2 cellular contexts compared by ENCODE assay signal in the genomic region with DNA sequence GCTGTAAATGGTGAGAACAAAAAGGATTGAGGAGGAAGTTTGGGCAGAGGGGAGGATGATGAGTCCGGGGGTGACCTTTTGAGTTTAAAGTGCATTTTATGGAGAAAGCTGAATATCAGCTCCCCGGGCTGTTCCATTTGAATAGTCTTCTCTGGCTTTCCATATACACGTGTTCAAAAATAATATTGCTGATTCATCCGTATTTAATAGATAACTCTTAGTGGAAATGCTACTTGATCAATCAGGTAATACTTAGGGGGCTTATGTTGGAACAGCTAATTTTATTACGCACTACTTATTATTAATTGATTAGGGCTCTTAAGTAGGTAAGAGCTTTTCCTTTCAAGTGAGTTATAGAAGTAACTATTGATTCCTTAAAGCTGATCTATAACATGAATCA.
TF ChIP-seq lines count a peak whose summit lies in the region.

No MANE protein-coding gene starts in this region.

TF ChIP-seq in HepG2, 621 proteins besides CTCF, POLR2A, EP300 and RAD21:
- peak; percentile 53 to 57 for TF ChIP-seq MAFK (conservative IDR thresholded peaks at IDR 0.05 in 1 of 2, IDR thresholded peaks at IDR 0.05 in 1 of 2; ENCODE audit: low read length in 2 of 2)
- no peak for TF ChIP-seq DR1 (CRISPR knock-in tag; IDR thresholded peaks at IDR 0.05)
- TF ChIP-seq, protein P1, sequence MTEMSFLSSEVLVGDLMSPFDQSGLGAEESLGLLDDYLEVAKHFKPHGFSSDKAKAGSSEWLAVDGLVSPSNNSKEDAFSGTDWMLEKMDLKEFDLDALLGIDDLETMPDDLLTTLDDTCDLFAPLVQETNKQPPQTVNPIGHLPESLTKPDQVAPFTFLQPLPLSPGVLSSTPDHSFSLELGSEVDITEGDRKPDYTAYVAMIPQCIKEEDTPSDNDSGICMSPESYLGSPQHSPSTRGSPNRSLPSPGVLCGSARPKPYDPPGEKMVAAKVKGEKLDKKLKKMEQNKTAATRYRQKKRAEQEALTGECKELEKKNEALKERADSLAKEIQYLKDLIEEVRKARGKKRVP (CRISPR knock-in tag; IDR thresholded peaks at IDR 0.05), result no peak
- no peak for TF ChIP-seq PITX1 (CRISPR knock-in tag; IDR thresholded peaks at IDR 0.05)
- peak; percentile 51 for TF ChIP-seq MAFF (IDR thresholded peaks at IDR 0.05; ENCODE audit: low read depth, low read length)

TF ChIP-seq in IMR-90, 13 proteins besides CTCF, POLR2A, EP300 and RAD21:
- TF ChIP-seq MAFK (IDR thresholded peaks at IDR 0.05; ENCODE audit: low read depth, low read length), result peak; percentile 49
- TF ChIP-seq, protein P2, sequence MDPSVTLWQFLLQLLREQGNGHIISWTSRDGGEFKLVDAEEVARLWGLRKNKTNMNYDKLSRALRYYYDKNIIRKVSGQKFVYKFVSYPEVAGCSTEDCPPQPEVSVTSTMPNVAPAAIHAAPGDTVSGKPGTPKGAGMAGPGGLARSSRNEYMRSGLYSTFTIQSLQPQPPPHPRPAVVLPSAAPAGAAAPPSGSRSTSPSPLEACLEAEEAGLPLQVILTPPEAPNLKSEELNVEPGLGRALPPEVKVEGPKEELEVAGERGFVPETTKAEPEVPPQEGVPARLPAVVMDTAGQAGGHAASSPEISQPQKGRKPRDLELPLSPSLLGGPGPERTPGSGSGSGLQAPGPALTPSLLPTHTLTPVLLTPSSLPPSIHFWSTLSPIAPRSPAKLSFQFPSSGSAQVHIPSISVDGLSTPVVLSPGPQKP (IDR thresholded peaks at IDR 0.05; ENCODE audit: borderline replicate concordance, low read depth, low read length), result no peak
